In genomic region chr7:26658080-26658697, GRCh38 we compare ENCODE assay signal across 15 cellular contexts.
DNase-seq lines count a peak whose midpoint lies in the region; ATAC-seq, FAIRE-seq and TF ChIP-seq lines count a peak whose summit lies in the region.
"Had no signal": no experiment of that assay in that cellular context is flagged by ENCODE, and none has a peak within 500 bp of the region (broad histone marks: within the 10 kb centered on the region; RNA-seq: fewer than 3 reads in every experiment).

No MANE protein-coding gene starts in this region.

- H3K4me3 ChIP-seq in iPS-15b (ENCODE audit: low read depth, low read length): peak overlapping the region; percentile 18
- H3K4me3 ChIP-seq: gastroesophageal sphincter, left ventricle myocardium inferior had no signal

- H3K27me3 ChIP-seq in iPS-15b (ENCODE audit: control insufficient read depth, insufficient read depth, low read length): no peaks in the 10 kb centered on the region
- H3K27me3 ChIP-seq: gastroesophageal sphincter had no signal

- ATAC-seq in GM19467 (IDR thresholded peaks at IDR 0.05; ENCODE audit: unreplicated experiment) (no peak), GM21717 (IDR thresholded peaks at IDR 0.05; ENCODE audit: unreplicated experiment) (no peak)
- ATAC-seq: gastroesophageal sphincter had no signal

- H3K4me1 ChIP-seq in iPS-15b (ENCODE audit: control insufficient read depth, insufficient read depth, low read length): peaks cover 33% of the 10 kb centered on the region
- H3K4me1 ChIP-seq: left ventricle myocardium inferior had no signal

- no peaks in the 10 kb centered on the region for H3K36me3 ChIP-seq in iPS-15b (ENCODE audit: control insufficient read depth, insufficient read depth, low read length)
- H3K36me3 ChIP-seq: gastroesophageal sphincter, left ventricle myocardium inferior had no signal

- FAIRE-seq in H54 (lab: Jason Lieb, UNC): no peak

- H3K9ac ChIP-seq in iPS-15b (ENCODE audit: low read depth, low read length): no peak overlapping the region

- TF ChIP-seq POLR2A in H54 (IDR thresholded peaks at IDR 0.05; ENCODE audit: low read depth, low read length): no peak

- DNase-seq in DMS 273 (lab: John Stamatoyannopoulos, UW; ENCODE audit: unreplicated experiment) (peak; percentile 86), NCI-H1417 treated with DMSO at 0.1 percent for 48 hours (lab: John Stamatoyannopoulos, UW) (peak; percentile 98), NCI-H748 (lab: John Stamatoyannopoulos, UW; ENCODE audit: unreplicated experiment) (peak; percentile 98), H54 (ENCODE audit: insufficient read length, low spot score) (no peak), SIG-M5 (lab: John Stamatoyannopoulos, UW) (no peak)
- DNase-seq: activated CD4-positive, alpha-beta memory T cell treated with anti-CD3 and anti-CD28 coated beads, Interleukin-2, amount 10 ng/mL, durations not matched to agents 7 days and 5 days; activated effector memory CD4-positive, alpha-beta T cell treated with anti-CD3 and anti-CD28 coated beads, Interleukin-2, amount 50 U/mL, for 16 hours; Calu3; GOT3; left ventricle myocardium inferior; RPMI8226 had no signal

- no peaks in the 10 kb centered on the region for H3K9me3 ChIP-seq in iPS-15b (ENCODE audit: control insufficient read depth, insufficient read depth, low read length)
- H3K9me3 ChIP-seq: gastroesophageal sphincter, left ventricle myocardium inferior had no signal

Comparison
In these comparisons a context has a peak if more than half of its experiments do, and no peak if none do; other contexts are left out.
1. DNase-seq: peak in DMS 273 (single experiment), NCI-H1417 treated with DMSO at 0.1 percent for 48 hours (single experiment) and NCI-H748 (single experiment); none in H54 (single experiment) and SIG-M5 (single experiment).